In genomic region chr6:163001341-163001740, GRCh38 we compare ENCODE assay signal across 10 cellular contexts.
DNase-seq lines count a peak whose midpoint lies in the region; ATAC-seq and TF ChIP-seq lines count a peak whose summit lies in the region.
"Had no signal": no experiment of that assay in that cellular context is flagged by ENCODE, and none has a peak within 500 bp of the region (broad histone marks: within the 10 kb centered on the region; RNA-seq: fewer than 3 reads in every experiment).

No MANE protein-coding gene starts in this region.

- intact Hi-C loops in body of pancreas (cut with DNase I) = no loop called here

- H3K27me3 ChIP-seq in foreskin keratinocyte (no peaks in the 10 kb centered on the region), tibial nerve (no peaks in the 10 kb centered on the region), body of pancreas (no peaks in the 10 kb centered on the region)
- H3K27me3 ChIP-seq: left lung had no signal

- TF ChIP-seq CTCF in foreskin keratinocyte (conservative IDR thresholded peaks at IDR 0.05) = no peak
- no peak for TF ChIP-seq CTCF in tibial nerve (IDR thresholded peaks at IDR 0.05)
- TF ChIP-seq CTCF in body of pancreas (IDR thresholded peaks at IDR 0.05) = no peak

- ATAC-seq in GM18907 (IDR thresholded peaks at IDR 0.05; ENCODE audit: unreplicated experiment) (peak; percentile 96), GM21737 (IDR thresholded peaks at IDR 0.05; ENCODE audit: unreplicated experiment) (peak; percentile 98), HG03432 (IDR thresholded peaks at IDR 0.05; ENCODE audit: unreplicated experiment) (peak; percentile 100), foreskin keratinocyte (peak; percentile 80), body of pancreas (no peak)
- ATAC-seq: left lung, sciatic nerve had no signal

- 55 to 60% methylated on average over 3 of the region's 3 CpGs for WGBS in tibial nerve, 2 donors
- WGBS in body of pancreas, 2 donors = 72 to 84% methylated on average over 3 of the region's 3 CpGs

- TF ChIP-seq POLR2A in tibial nerve (IDR thresholded peaks at IDR 0.05) = no peak
- no peak for TF ChIP-seq POLR2A in body of pancreas (IDR thresholded peaks at IDR 0.05)

- no peaks in the 10 kb centered on the region for H3K36me3 ChIP-seq in tibial nerve
- no peaks in the 10 kb centered on the region for H3K36me3 ChIP-seq in body of pancreas (replicated peaks in 1 of 2; ENCODE audit: insufficient read depth in 1 of 2, low read depth in 2 of 2)
- H3K36me3 ChIP-seq: left lung had no signal

- no peak overlapping the region for H3K4me3 ChIP-seq in tibial nerve
- no peak overlapping the region for H3K4me3 ChIP-seq in body of pancreas
- H3K4me3 ChIP-seq: left lung had no signal

- no peak for TF ChIP-seq EP300 in tibial nerve (IDR thresholded peaks at IDR 0.05)

- DNase-seq in foreskin keratinocyte (peak; percentile 10 to 62), tibial nerve (ENCODE audit: low spot score in 2 of 2) (no peak), body of pancreas (no peak), DMS153 (lab: John Stamatoyannopoulos, UW) (no peak), RKO (ENCODE audit: low spot score) (no peak)
- DNase-seq: left lung had no signal

- H3K27ac ChIP-seq in foreskin keratinocyte (no peak overlapping the region), tibial nerve (no peak overlapping the region), body of pancreas (no peak overlapping the region)
- H3K27ac ChIP-seq: left lung had no signal

- H3K4me1 ChIP-seq in foreskin keratinocyte = peaks cover 2% of the 10 kb centered on the region
- H3K4me1 ChIP-seq in tibial nerve = no peaks in the 10 kb centered on the region
- no peaks in the 10 kb centered on the region for H3K4me1 ChIP-seq in body of pancreas
- H3K4me1 ChIP-seq: left lung had no signal

- H3K9me3 ChIP-seq in tibial nerve (no peaks in the 10 kb centered on the region), body of pancreas (no peaks in the 10 kb centered on the region)

Comparison
In these comparisons a context has a peak if more than half of its experiments do, and no peak if none do; other contexts are left out.
1. DNase-seq: peak in foreskin keratinocyte (2 of 2); none in tibial nerve (0 of 2), body of pancreas (0 of 4), DMS153 (single experiment) and RKO (single experiment).